30 cellular contexts compared by ENCODE assay signal in the genomic region with DNA sequence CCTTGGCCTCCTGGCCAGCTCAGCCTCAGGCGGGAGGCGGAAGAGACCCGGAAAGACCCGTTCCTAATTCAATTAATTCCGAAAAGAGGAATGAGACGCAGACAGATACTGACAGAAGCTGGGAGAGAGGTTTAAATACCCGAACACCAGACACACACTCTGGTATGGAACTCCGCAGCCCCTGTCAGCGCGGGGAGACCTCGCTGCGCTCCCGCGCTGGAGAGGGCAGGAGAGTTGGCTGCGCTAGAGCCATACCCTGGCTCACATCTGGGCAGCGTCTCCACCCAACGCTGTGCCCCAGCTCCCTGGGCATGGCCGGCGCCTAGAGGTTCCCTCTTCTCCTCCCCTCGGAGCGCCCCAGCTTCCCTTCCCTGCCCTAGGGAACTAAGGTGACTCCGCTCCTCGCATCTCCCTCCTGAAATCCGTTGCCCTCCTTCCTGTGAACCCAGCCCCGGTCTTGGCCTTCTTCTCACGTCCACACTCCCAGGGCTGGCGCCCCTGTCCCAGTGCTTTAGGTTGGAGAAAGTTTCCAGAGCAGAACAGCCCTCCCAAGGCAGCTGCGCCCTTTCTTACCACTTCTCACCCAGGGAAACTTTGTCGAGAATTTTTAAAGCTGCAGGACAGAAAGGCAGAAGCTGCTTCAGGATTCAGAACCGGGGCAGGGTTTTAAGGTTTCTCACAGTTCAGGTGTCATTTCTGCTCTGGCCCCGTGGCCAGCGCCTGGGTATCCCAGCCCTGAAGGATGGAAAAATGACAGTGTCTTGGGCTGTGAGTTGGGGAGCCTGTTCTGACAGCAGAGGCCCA. TPM values are rescaled to one million over a fixed set of nuclear protein-coding genes. Genes with fewer than 3 reads are reported as not detected.
DNase-seq lines count a peak whose midpoint lies in the region; ATAC-seq and TF ChIP-seq lines count a peak whose summit lies in the region.
"Had no signal": no experiment of that assay in that cellular context is flagged by ENCODE, and none has a peak within 500 bp of the region (broad histone marks: within the 10 kb centered on the region; RNA-seq: fewer than 3 reads in every experiment).

No MANE protein-coding gene starts in this region.

- TF ChIP-seq CTCF in brain (conservative IDR thresholded peaks at IDR 0.05), result no peak
- TF ChIP-seq CTCF in mesothelial cell of epicardium (IDR thresholded peaks at IDR 0.05; ENCODE audit: unreplicated experiment), result no peak
- no peak for TF ChIP-seq CTCF in endothelial cell (IDR thresholded peaks at IDR 0.05; ENCODE audit: unreplicated experiment)
- TF ChIP-seq CTCF in BE2C (IDR thresholded peaks at IDR 0.05; ENCODE audit: low read depth, low read length), result no peak

- H3K9me3 Mint-ChIP-seq in brain (no peaks in the 10 kb centered on the region), naive B cell (no peaks in the 10 kb centered on the region), mesothelial cell of epicardium (no peaks in the 10 kb centered on the region), endothelial cell (ENCODE audit: unreplicated experiment) (no peaks in the 10 kb centered on the region)
- H3K9me3 Mint-ChIP-seq: activated B cell treated with CpG ODN at 0.5 μM for 24 hours; activated naive CD4-positive, alpha-beta T cell treated with anti-CD3 and anti-CD28 coated beads, Interleukin-2, amount 50 U/mL, for 24 hours; activated T-helper 2 cell treated with anti-CD3 and anti-CD28 coated beads, Interferon-gamma antibody, Interleukin-2, Interleukin-4, amounts not matched to agents 10 μg/mL and 5 μg/mL and 100 μg/mL, durations not matched to agents 14 hours and 24 hours and 36 hours; CD8-positive, alpha-beta memory T cell; stimulated activated naive CD8-positive, alpha-beta T cell treated with anti-CD3 and anti-CD28 coated beads, Interleukin-15, Interleukin-2, amounts not matched to agents 100 ng/mL and 50 ng/mL, for 24 hours had no signal

- peaks cover 21% of the 10 kb centered on the region; the same call in 1 of the 2 replicates for H3K4me1 ChIP-seq in ES-I3 (ENCODE audit: insufficient read depth, low read length)
- peaks cover 6% of the 10 kb centered on the region for H3K4me1 ChIP-seq in BE2C

- H3K4me1 Mint-ChIP-seq in brain (peaks cover 68% of the 10 kb centered on the region), naive B cell (peaks cover 33 to 49% (median 44%) of the 10 kb centered on the region in 3 donors), mesothelial cell of epicardium (peaks cover 6% of the 10 kb centered on the region), endothelial cell (ENCODE audit: unreplicated experiment) (peaks cover 12% of the 10 kb centered on the region)

- no peaks in the 10 kb centered on the region for H3K9me3 ChIP-seq in ES-I3 (ENCODE audit: control insufficient read depth, insufficient read depth, low read length)
- H3K9me3 ChIP-seq in BE2C, result no peaks in the 10 kb centered on the region
- H3K9me3 ChIP-seq: thoracic aorta, vagina had no signal

- DNase-seq in DMS 273 (lab: John Stamatoyannopoulos, UW; ENCODE audit: unreplicated experiment), result peak; percentile 73
- no peak for DNase-seq in DMS 273 treated with DMSO at 0.1 percent for 48 hours (lab: John Stamatoyannopoulos, UW)
- DNase-seq in naive B cell, result no peak
- DNase-seq in mesothelial cell of epicardium (ENCODE audit: low spot score in 2 of 2, unreplicated experiment in 2 of 2), result no peak
- no peak for DNase-seq in endothelial cell (ENCODE audit: low spot score)
- no peak for DNase-seq in BE2C
- DNase-seq: activated B cell treated with CpG ODN at 0.5 μM for 24 hours; activated CD4-positive, alpha-beta T cell treated with anti-CD3 and anti-CD28 coated beads, Interleukin-2, amount 50 U/mL, for 1 hour; anterior cingulate cortex; CD8-positive, alpha-beta memory T cell; cortex of kidney; GF-D8; islet precursor cell; Karpas-422; left ventricle myocardium superior; midbrain; naive thymus-derived CD8-positive, alpha-beta T cell; NCI-H187; NCI-H524 treated with DMSO at 0.1 percent for 48 hours; Peyer's patch; SIG-M5 had no signal

- no peak for ATAC-seq in naive B cell (ENCODE audit: low read depth in 2 of 2)
- ATAC-seq: left ventricle myocardium superior; naive thymus-derived CD8-positive, alpha-beta T cell had no signal

- H3K4me3 ChIP-seq in BE2C (ENCODE audit: low read depth, low read length), result no peak overlapping the region
- H3K4me3 ChIP-seq: cardiac muscle cell, Peyer's patch, vagina had no signal

- H3K27me3 Mint-ChIP-seq in brain (peaks cover 100% of the 10 kb centered on the region), naive B cell (peaks cover 70 to 93% (median 85%) of the 10 kb centered on the region in 3 donors), mesothelial cell of epicardium (ENCODE audit: low read depth) (peaks cover 98% of the 10 kb centered on the region), endothelial cell (ENCODE audit: unreplicated experiment) (peaks cover 58% of the 10 kb centered on the region)

- no peaks in the 10 kb centered on the region for H3K36me3 Mint-ChIP-seq in brain
- no peaks in the 10 kb centered on the region for H3K36me3 Mint-ChIP-seq in naive B cell
- no peaks in the 10 kb centered on the region for H3K36me3 Mint-ChIP-seq in mesothelial cell of epicardium
- H3K36me3 Mint-ChIP-seq in endothelial cell (ENCODE audit: low read depth, unreplicated experiment), result no peaks in the 10 kb centered on the region
- H3K36me3 Mint-ChIP-seq: activated naive CD4-positive, alpha-beta T cell treated with anti-CD3 and anti-CD28 coated beads, Interleukin-2, amount 50 U/mL, for 24 hours had no signal

- H3K4me3 Mint-ChIP-seq in brain (peak overlapping the region in 4 of 5 experiments; percentile 68 to 88 (median 81)), naive B cell (peak overlapping the region in 5 of 8 donors; percentile 30 to 68 (median 56)), mesothelial cell of epicardium (no peak overlapping the region), endothelial cell (ENCODE audit: unreplicated experiment) (no peak overlapping the region)
- H3K4me3 Mint-ChIP-seq: activated B cell treated with CpG ODN at 0.5 μM for 24 hours; activated naive CD4-positive, alpha-beta T cell treated with anti-CD3 and anti-CD28 coated beads, Interleukin-2, amount 50 U/mL, for 24 hours; stimulated activated naive CD8-positive, alpha-beta T cell treated with anti-CD3 and anti-CD28 coated beads, Interleukin-15, Interleukin-2, amounts not matched to agents 100 ng/mL and 50 ng/mL, for 24 hours had no signal

- H3K27ac Mint-ChIP-seq in brain, result peak overlapping the region in 4 of 5 experiments; percentile 29 to 99 (median 84)
- peak overlapping the region in 2 of 6 donors; percentile 74 to 85 for H3K27ac Mint-ChIP-seq in naive B cell
- no peak overlapping the region for H3K27ac Mint-ChIP-seq in mesothelial cell of epicardium
- H3K27ac Mint-ChIP-seq in endothelial cell (ENCODE audit: unreplicated experiment), result no peak overlapping the region
- H3K27ac Mint-ChIP-seq: activated B cell treated with CpG ODN at 0.5 μM for 24 hours; activated naive CD4-positive, alpha-beta T cell treated with anti-CD3 and anti-CD28 coated beads, Interleukin-2, amount 50 U/mL, for 24 hours; activated T-helper 2 cell treated with anti-CD3 and anti-CD28 coated beads, Interferon-gamma antibody, Interleukin-2, Interleukin-4, amounts not matched to agents 10 μg/mL and 5 μg/mL and 100 μg/mL, durations not matched to agents 14 hours and 24 hours and 36 hours; naive thymus-derived CD8-positive, alpha-beta T cell; stimulated activated naive CD8-positive, alpha-beta T cell treated with anti-CD3 and anti-CD28 coated beads, Interleukin-15, Interleukin-2, amounts not matched to agents 100 ng/mL and 50 ng/mL, for 24 hours had no signal

- H3K27me3 ChIP-seq in BE2C, result peaks cover 100% of the 10 kb centered on the region

- H3K36me3 ChIP-seq in ES-I3 (ENCODE audit: insufficient read depth, low read length), result no peaks in the 10 kb centered on the region
- no peaks in the 10 kb centered on the region for H3K36me3 ChIP-seq in BE2C
- H3K36me3 ChIP-seq: cardiac muscle cell, Peyer's patch, thoracic aorta, vagina had no signal

- peak overlapping the region; percentile 28; the same call in 1 of the 2 replicates for H3K9ac ChIP-seq in ES-I3 (ENCODE audit: low read depth, low read length)

RNA-seq across cellular contexts. Expression of gene NEUROD2, which starts 7.9 kb away (rescaled TPM):
- polyA plus RNA-seq in brain (ENCODE audit: insufficient read depth, low read depth, low replicate concordance), result 8.1 TPM
- polyA plus RNA-seq in naive B cell (ENCODE audit: low read depth in 6 of 6), result under 1 TPM in 1 of 6 donors, not detected in 5; 0.09 TPM
- 0.09 TPM in 1 of 3 replicates, not detected in the others for total RNA-seq in mesothelial cell of epicardium
- total RNA-seq in endothelial cell (ENCODE audit: unreplicated experiment), result not detected
- not detected for polyA plus RNA-seq in BE2C (2012; ENCODE audit: insufficient read depth, insufficient read length, low read depth)
- total RNA-seq: activated B cell treated with CpG ODN at 0.5 μM for 24 hours; activated T-helper 2 cell treated with anti-CD3 and anti-CD28 coated beads, Interferon-gamma antibody, Interleukin-2, Interleukin-4, amounts not matched to agents 10 μg/mL and 5 μg/mL and 100 μg/mL, durations not matched to agents 14 hours and 24 hours and 36 hours; cardiac muscle cell; CD8-positive, alpha-beta memory T cell; fibroblast of lung; left ventricle myocardium superior; naive thymus-derived CD8-positive, alpha-beta T cell; Peyer's patch; thoracic aorta; vagina had no signal
- polyA plus RNA-seq: cardiac muscle cell; CD8-positive, alpha-beta memory T cell; fibroblast of lung; naive thymus-derived CD8-positive, alpha-beta T cell had no signal

RNA-seq across cellular contexts. Expression of gene PPP1R1B, which starts 26.9 kb away (rescaled TPM):
- polyA plus RNA-seq in brain (ENCODE audit: insufficient read depth, low read depth, low replicate concordance) (154 TPM), naive B cell (ENCODE audit: low read depth in 6 of 6) (under 1 TPM in 1 of 6 donors, not detected in 5; 0.12 TPM)
- total RNA-seq in mesothelial cell of epicardium (0.58 to 0.75 TPM (median 0.75 TPM) in 3 replicates), endothelial cell (ENCODE audit: unreplicated experiment) (not detected)
- polyA plus RNA-seq in BE2C (2012; ENCODE audit: insufficient read depth, insufficient read length, low read depth), result not detected
- total RNA-seq: activated B cell treated with CpG ODN at 0.5 μM for 24 hours; activated T-helper 2 cell treated with anti-CD3 and anti-CD28 coated beads, Interferon-gamma antibody, Interleukin-2, Interleukin-4, amounts not matched to agents 10 μg/mL and 5 μg/mL and 100 μg/mL, durations not matched to agents 14 hours and 24 hours and 36 hours; CD8-positive, alpha-beta memory T cell; naive thymus-derived CD8-positive, alpha-beta T cell had no signal
- polyA plus RNA-seq: CD8-positive, alpha-beta memory T cell; naive thymus-derived CD8-positive, alpha-beta T cell had no signal

RNA-seq across cellular contexts. Expression of gene STARD3, which starts 37.1 kb away (rescaled TPM):
- 53.8 TPM for polyA plus RNA-seq in brain (ENCODE audit: insufficient read depth, low read depth, low replicate concordance)
- polyA plus RNA-seq in naive B cell (ENCODE audit: low read depth in 6 of 6), result 10 to 100 TPM; 30.7 to 53.7 (median 42.0) TPM
- total RNA-seq in mesothelial cell of epicardium, result 55.6 to 56.6 TPM (median 56.2 TPM) in 3 replicates
- total RNA-seq in endothelial cell (ENCODE audit: unreplicated experiment), result 77.7 TPM
- polyA plus RNA-seq in BE2C (2012; ENCODE audit: insufficient read depth, insufficient read length, low read depth), result 136 TPM

Comparison
In these comparisons a context has a peak if more than half of its experiments do, and no peak if none do; other contexts are left out.
1. H3K27ac Mint-ChIP-seq: peak in brain (4 of 5); none in mesothelial cell of epicardium (single experiment) and endothelial cell (single experiment).
2. H3K4me3 Mint-ChIP-seq: peak in brain (4 of 5) and naive B cell (5 of 8); none in mesothelial cell of epicardium (single experiment) and endothelial cell (single experiment).